Comparison of ENCODE assay signal across 11 cellular contexts in the genomic region with DNA sequence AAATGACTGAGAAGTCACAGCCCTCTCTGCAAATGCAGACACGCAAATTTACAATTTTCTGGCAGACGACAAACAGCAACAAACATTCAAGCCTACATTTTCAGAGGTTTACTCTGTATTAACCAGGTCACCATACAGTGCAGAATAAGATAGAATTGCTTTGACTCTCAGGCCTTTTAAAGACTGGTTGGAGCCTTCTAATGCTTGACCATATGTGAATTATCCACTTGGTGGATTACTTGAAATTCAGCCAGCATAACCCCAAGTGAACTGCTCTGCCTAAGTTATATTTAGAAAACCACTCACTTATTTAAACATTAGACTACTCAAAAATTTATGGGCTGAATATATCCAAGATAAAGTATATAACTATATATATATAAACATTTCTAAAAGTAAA.
DNase-seq lines count a peak whose midpoint lies in the region; ATAC-seq, FAIRE-seq and TF ChIP-seq lines count a peak whose summit lies in the region.
"Had no signal": no experiment of that assay in that cellular context is flagged by ENCODE, and none has a peak within 500 bp of the region (broad histone marks: within the 10 kb centered on the region; RNA-seq: fewer than 3 reads in every experiment).

No MANE protein-coding gene starts in this region.

- H3K4me1 ChIP-seq in muscle layer of colon (ENCODE audit: insufficient read depth, low read length): peaks cover 20% of the 10 kb centered on the region
- peaks cover 2 to 10% of the 10 kb centered on the region in 2 donors for H3K4me1 ChIP-seq in kidney (ENCODE audit: control insufficient read depth in 1 of 2, insufficient read depth in 1 of 2, low read depth in 1 of 2, low read length in 2 of 2)

- H3K27ac ChIP-seq in muscle layer of colon (ENCODE audit: low read depth, low read length): peak overlapping the region; percentile 58
- H3K27ac ChIP-seq in kidney (ENCODE audit: low read depth in 2 of 2, low read length in 2 of 2): no peak overlapping the region

- intact Hi-C loops in kidney (cut with DNase I): no loop called here

- DNase-seq in AG09309 (ENCODE audit: low read depth) (peak; percentile 8), NCI-H2171 treated with DMSO at 0.1 percent for 48 hours (lab: John Stamatoyannopoulos, UW) (peak; percentile 62), dedifferentiated amniotic fluid mesenchymal stem cell (ENCODE audit: extremely low spot score) (peak; percentile 21), T-helper 9 cell (no peak), kidney (no peak)
- DNase-seq: activated CD8-positive, alpha-beta memory T cell treated with anti-CD3 and anti-CD28 coated beads, Interleukin-2, amount 10 ng/mL, durations not matched to agents 7 days and 5 days; OCI-M1; stimulated activated naive CD8-positive, alpha-beta T cell treated with anti-CD3 and anti-CD28 coated beads, Interleukin-15, Interleukin-2, amounts not matched to agents 100 U/mL and 50 U/mL, for 24 hours had no signal

- no peaks in the 10 kb centered on the region for H3K36me3 ChIP-seq in muscle layer of colon (ENCODE audit: insufficient read depth, low read length)
- H3K36me3 ChIP-seq in kidney (ENCODE audit: control insufficient read depth in 1 of 2, insufficient read depth in 2 of 2, low read length in 2 of 2): no peaks in the 10 kb centered on the region

- no peak for ATAC-seq in HG02610 (IDR thresholded peaks at IDR 0.05; ENCODE audit: unreplicated experiment)
- ATAC-seq in GM21737 (IDR thresholded peaks at IDR 0.05; ENCODE audit: unreplicated experiment): no peak

- H3K9ac ChIP-seq in muscle layer of colon (ENCODE audit: low read length) (no peak overlapping the region), kidney (ENCODE audit: low read length in 2 of 2) (no peak overlapping the region)

- FAIRE-seq in kidney (lab: Jason Lieb, UNC): no peak

- H3K27me3 ChIP-seq in muscle layer of colon (ENCODE audit: control insufficient read depth in 1 of 2, insufficient read depth in 2 of 2, low read length in 2 of 2): no peaks in the 10 kb centered on the region

- TF ChIP-seq CTCF in AG09309 (IDR thresholded peaks at IDR 0.05; ENCODE audit: control insufficient read depth, insufficient read depth, low read depth, low read length, missing control alignments) (no peak), kidney (IDR thresholded peaks at IDR 0.05; ENCODE audit: borderline replicate concordance, extremely low read depth, insufficient read depth) (no peak)

- H3K4me3 ChIP-seq in AG09309 (ENCODE audit: control insufficient read depth, low read depth, low read length) (no peak overlapping the region), muscle layer of colon (ENCODE audit: low read depth in 1 of 2, low read length in 2 of 2) (no peak overlapping the region), kidney (ENCODE audit: low read length in 2 of 2) (no peak overlapping the region)

- no peaks in the 10 kb centered on the region for H3K9me3 ChIP-seq in muscle layer of colon (ENCODE audit: low read length)
- H3K9me3 ChIP-seq in kidney (ENCODE audit: control insufficient read depth in 1 of 2, low read length in 2 of 2): no peaks in the 10 kb centered on the region

Comparison
In these comparisons a context has a peak if more than half of its experiments do, and no peak if none do; other contexts are left out.
1. DNase-seq: peak in AG09309 (single experiment), NCI-H2171 treated with DMSO at 0.1 percent for 48 hours (single experiment) and dedifferentiated amniotic fluid mesenchymal stem cell (single experiment); none in T-helper 9 cell (single experiment) and kidney (single experiment).